1 cellular context compared by ENCODE assay signal in the genomic region with DNA sequence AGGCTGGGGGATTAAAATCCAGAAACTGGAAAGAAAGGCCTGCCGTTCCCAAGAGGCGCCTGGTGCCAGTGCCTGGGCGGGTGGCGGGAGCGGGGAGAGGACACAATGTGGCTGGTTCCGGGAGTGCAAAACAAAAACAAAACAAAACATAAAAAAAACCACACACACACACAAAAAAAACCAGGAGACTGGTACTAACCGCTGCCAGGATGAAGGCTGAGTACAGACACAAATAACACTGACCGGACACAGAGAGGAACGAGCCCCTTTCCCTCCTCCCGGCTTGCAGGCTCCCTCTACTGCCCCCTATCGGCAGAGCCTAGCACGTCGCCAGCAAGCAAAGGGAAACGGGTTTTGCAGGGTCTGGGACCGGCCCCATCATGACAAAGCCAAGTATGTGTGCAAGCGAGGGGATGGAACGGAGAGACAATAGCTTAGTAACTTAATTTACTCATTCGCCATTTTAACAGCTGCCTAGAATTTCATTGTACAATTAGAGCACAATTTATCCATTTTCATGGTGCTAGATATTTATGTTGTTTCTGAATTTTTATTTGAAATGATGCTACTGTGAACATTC.
TF ChIP-seq lines count a peak whose summit lies in the region.

No MANE protein-coding gene starts in this region.

TF ChIP-seq in HEK293, 187 proteins besides CTCF, POLR2A, EP300 and RAD21 (continued from another document):
- TF ChIP-seq, protein P1, sequence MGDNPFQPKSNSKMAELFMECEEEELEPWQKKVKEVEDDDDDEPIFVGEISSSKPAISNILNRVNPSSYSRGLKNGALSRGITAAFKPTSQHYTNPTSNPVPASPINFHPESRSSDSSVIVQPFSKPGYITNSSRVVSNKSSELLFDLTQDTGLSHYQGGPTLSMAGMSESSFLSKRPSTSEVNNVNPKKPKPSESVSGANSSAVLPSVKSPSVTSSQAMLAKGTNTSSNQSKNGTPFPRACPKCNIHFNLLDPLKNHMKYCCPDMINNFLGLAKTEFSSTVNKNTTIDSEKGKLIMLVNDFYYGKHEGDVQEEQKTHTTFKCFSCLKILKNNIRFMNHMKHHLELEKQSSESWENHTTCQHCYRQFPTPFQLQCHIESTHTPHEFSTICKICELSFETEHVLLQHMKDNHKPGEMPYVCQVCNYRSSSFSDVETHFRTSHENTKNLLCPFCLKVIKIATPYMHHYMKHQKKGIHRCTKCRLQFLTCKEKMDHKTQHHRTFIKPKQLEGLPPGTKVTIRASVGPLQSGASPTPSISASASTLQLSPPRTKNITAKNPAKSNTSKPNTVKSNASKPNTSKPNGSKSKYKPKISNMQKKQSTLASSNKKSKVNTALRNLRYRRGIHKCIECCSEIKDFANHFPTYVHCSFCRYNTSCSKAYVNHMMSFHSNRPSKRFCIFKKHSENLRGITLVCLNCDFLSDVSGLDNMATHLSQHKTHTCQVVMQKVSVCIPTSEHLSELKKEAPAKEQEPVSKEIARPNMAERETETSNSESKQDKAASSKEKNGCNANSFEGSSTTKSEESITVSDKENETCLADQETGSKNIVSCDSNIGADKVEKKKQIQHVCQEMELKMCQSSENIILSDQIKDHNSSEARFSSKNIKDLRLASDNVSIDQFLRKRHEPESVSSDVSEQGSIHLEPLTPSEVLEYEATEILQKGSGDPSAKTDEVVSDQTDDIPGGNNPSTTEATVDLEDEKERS (tag by site-specific recombination; IDR thresholded peaks at IDR 0.05), result no peak
- TF ChIP-seq ZNF544 (tag by site-specific recombination; IDR thresholded peaks at IDR 0.05) (no peak), ZBTB20 (tag by site-specific recombination; IDR thresholded peaks at IDR 0.05) (peak; percentile 39; the same call in 1 of the 2 replicates), ZNF654 (tag by site-specific recombination; IDR thresholded peaks at IDR 0.05; ENCODE audit: low read depth) (peak; percentile 40), ZBTB48 (tag by site-specific recombination; IDR thresholded peaks at IDR 0.05) (no peak), MZF1 (tag by site-specific recombination; IDR thresholded peaks at IDR 0.05; ENCODE audit: borderline replicate concordance) (no peak)
